1 cellular context compared by ENCODE assay signal in the genomic region with DNA sequence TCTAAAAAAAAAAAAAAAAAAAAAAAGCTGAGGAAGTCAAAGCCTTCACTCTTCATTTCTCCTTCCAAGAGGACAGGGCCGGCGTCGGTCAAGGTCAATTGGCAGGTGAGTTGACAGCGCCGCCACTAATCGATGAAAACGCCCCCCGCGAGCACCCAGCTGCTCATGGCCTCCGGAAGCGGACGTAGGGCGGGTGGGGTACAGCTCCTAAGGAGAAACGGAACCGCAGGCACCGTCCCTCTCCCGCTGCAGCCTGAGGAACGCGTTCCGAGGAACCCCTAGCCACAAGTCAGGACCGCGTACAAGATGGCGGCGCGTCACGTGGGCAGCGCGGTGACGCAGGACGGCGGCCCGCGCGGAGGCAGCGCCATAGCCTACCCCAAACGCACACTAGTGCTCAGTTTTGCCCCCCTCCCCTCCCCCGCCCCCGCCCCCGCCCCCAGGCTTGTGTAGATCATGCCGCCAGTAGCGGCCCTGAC.
TF ChIP-seq lines count a peak whose summit lies in the region.

A gene (plus strand): TSS at position 465 of the 479 bp plus-strand sequence. CDS start 16,045 bp downstream, outside the sequence.

TF ChIP-seq in HepG2, 621 proteins besides CTCF, POLR2A, EP300 and RAD21 (continued from another document and continues in another):
- TF ChIP-seq, protein P1, sequence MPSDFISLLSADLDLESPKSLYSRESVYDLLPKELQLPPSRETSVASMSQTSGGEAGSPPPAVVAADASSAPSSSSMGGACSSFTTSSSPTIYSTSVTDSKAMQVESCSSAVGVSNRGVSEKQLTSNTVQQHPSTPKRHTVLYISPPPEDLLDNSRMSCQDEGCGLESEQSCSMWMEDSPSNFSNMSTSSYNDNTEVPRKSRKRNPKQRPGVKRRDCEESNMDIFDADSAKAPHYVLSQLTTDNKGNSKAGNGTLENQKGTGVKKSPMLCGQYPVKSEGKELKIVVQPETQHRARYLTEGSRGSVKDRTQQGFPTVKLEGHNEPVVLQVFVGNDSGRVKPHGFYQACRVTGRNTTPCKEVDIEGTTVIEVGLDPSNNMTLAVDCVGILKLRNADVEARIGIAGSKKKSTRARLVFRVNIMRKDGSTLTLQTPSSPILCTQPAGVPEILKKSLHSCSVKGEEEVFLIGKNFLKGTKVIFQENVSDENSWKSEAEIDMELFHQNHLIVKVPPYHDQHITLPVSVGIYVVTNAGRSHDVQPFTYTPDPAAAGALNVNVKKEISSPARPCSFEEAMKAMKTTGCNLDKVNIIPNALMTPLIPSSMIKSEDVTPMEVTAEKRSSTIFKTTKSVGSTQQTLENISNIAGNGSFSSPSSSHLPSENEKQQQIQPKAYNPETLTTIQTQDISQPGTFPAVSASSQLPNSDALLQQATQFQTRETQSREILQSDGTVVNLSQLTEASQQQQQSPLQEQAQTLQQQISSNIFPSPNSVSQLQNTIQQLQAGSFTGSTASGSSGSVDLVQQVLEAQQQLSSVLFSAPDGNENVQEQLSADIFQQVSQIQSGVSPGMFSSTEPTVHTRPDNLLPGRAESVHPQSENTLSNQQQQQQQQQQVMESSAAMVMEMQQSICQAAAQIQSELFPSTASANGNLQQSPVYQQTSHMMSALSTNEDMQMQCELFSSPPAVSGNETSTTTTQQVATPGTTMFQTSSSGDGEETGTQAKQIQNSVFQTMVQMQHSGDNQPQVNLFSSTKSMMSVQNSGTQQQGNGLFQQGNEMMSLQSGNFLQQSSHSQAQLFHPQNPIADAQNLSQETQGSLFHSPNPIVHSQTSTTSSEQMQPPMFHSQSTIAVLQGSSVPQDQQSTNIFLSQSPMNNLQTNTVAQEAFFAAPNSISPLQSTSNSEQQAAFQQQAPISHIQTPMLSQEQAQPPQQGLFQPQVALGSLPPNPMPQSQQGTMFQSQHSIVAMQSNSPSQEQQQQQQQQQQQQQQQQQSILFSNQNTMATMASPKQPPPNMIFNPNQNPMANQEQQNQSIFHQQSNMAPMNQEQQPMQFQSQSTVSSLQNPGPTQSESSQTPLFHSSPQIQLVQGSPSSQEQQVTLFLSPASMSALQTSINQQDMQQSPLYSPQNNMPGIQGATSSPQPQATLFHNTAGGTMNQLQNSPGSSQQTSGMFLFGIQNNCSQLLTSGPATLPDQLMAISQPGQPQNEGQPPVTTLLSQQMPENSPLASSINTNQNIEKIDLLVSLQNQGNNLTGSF (CRISPR knock-in tag; IDR thresholded peaks at IDR 0.05): no peak
- TF ChIP-seq, protein P2, sequence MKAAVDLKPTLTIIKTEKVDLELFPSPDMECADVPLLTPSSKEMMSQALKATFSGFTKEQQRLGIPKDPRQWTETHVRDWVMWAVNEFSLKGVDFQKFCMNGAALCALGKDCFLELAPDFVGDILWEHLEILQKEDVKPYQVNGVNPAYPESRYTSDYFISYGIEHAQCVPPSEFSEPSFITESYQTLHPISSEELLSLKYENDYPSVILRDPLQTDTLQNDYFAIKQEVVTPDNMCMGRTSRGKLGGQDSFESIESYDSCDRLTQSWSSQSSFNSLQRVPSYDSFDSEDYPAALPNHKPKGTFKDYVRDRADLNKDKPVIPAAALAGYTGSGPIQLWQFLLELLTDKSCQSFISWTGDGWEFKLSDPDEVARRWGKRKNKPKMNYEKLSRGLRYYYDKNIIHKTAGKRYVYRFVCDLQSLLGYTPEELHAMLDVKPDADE (CRISPR knock-in tag; IDR thresholded peaks at IDR 0.05): no peak
- TF ChIP-seq, protein P3, sequence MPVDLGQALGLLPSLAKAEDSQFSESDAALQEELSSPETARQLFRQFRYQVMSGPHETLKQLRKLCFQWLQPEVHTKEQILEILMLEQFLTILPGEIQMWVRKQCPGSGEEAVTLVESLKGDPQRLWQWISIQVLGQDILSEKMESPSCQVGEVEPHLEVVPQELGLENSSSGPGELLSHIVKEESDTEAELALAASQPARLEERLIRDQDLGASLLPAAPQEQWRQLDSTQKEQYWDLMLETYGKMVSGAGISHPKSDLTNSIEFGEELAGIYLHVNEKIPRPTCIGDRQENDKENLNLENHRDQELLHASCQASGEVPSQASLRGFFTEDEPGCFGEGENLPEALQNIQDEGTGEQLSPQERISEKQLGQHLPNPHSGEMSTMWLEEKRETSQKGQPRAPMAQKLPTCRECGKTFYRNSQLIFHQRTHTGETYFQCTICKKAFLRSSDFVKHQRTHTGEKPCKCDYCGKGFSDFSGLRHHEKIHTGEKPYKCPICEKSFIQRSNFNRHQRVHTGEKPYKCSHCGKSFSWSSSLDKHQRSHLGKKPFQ (CRISPR knock-in tag; IDR thresholded peaks at IDR 0.05; ENCODE audit: insufficient replicate concordance): no peak
- TF ChIP-seq CREM (IDR thresholded peaks at IDR 0.05): peak; percentile 75
- no peak for TF ChIP-seq CREM (CRISPR knock-in tag; IDR thresholded peaks at IDR 0.05)
- TF ChIP-seq, protein P4, sequence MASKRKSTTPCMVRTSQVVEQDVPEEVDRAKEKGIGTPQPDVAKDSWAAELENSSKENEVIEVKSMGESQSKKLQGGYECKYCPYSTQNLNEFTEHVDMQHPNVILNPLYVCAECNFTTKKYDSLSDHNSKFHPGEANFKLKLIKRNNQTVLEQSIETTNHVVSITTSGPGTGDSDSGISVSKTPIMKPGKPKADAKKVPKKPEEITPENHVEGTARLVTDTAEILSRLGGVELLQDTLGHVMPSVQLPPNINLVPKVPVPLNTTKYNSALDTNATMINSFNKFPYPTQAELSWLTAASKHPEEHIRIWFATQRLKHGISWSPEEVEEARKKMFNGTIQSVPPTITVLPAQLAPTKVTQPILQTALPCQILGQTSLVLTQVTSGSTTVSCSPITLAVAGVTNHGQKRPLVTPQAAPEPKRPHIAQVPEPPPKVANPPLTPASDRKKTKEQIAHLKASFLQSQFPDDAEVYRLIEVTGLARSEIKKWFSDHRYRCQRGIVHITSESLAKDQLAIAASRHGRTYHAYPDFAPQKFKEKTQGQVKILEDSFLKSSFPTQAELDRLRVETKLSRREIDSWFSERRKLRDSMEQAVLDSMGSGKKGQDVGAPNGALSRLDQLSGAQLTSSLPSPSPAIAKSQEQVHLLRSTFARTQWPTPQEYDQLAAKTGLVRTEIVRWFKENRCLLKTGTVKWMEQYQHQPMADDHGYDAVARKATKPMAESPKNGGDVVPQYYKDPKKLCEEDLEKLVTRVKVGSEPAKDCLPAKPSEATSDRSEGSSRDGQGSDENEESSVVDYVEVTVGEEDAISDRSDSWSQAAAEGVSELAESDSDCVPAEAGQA (IDR thresholded peaks at IDR 0.05; ENCODE audit: low read depth): peak; percentile 98
- TF ChIP-seq, protein P4 (CRISPR knock-in tag; IDR thresholded peaks at IDR 0.05; ENCODE audit: borderline replicate concordance): no peak
- TF ChIP-seq SETDB1 (CRISPR knock-in tag; IDR thresholded peaks at IDR 0.05; ENCODE audit: borderline replicate concordance): no peak
- no peak for TF ChIP-seq SOX6 (IDR thresholded peaks at IDR 0.05)
- TF ChIP-seq SOX6 (CRISPR knock-in tag; IDR thresholded peaks at IDR 0.05): peak; percentile 54; the same call in 1 of the 2 replicates
- no peak for TF ChIP-seq NFKB2 (CRISPR knock-in tag; IDR thresholded peaks at IDR 0.05; ENCODE audit: borderline replicate concordance)
- TF ChIP-seq, protein P5, sequence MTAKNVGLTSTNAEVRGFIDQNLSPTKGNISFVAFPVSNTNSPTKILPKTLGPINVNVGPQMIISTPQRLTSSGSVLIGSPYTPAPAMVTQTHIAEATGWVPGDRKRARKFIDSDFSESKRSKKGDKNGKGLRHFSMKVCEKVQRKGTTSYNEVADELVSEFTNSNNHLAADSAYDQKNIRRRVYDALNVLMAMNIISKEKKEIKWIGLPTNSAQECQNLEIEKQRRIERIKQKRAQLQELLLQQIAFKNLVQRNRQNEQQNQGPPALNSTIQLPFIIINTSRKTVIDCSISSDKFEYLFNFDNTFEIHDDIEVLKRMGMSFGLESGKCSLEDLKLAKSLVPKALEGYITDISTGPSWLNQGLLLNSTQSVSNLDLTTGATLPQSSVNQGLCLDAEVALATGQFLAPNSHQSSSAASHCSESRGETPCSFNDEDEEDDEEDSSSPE (CRISPR knock-in tag; IDR thresholded peaks at IDR 0.05): 0 out of 2 replicates have a peak, but pooled peaks have one; percentile 43
- TF ChIP-seq MYC (CRISPR knock-in tag; IDR thresholded peaks at IDR 0.05; ENCODE audit: borderline replicate concordance): peak; percentile 91
- TF ChIP-seq, protein P6, sequence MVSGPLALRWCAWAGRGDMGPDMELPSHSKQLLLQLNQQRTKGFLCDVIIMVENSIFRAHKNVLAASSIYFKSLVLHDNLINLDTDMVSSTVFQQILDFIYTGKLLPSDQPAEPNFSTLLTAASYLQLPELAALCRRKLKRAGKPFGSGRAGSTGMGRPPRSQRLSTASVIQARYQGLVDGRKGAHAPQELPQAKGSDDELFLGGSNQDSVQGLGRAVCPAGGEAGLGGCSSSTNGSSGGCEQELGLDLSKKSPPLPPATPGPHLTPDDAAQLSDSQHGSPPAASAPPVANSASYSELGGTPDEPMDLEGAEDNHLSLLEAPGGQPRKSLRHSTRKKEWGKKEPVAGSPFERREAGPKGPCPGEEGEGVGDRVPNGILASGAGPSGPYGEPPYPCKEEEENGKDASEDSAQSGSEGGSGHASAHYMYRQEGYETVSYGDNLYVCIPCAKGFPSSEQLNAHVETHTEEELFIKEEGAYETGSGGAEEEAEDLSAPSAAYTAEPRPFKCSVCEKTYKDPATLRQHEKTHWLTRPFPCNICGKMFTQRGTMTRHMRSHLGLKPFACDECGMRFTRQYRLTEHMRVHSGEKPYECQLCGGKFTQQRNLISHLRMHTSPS (CRISPR knock-in tag; IDR thresholded peaks at IDR 0.05; ENCODE audit: low read depth): peak; percentile 35; the same call in 1 of the 2 replicates
- TF ChIP-seq ARNT2 (CRISPR knock-in tag; IDR thresholded peaks at IDR 0.05; ENCODE audit: low read depth): peak; percentile 40
- TF ChIP-seq EZH2 (conservative IDR thresholded peaks at IDR 0.05; ENCODE audit: low read depth, low read length): no peak
- 0 out of 2 replicates have a peak, but pooled peaks have one; percentile 42 for TF ChIP-seq POLR2AphosphoS2 (IDR thresholded peaks at IDR 0.05; ENCODE audit: low read depth, low read length)
- peak; percentile 75 for TF ChIP-seq TEAD3 (CRISPR knock-in tag; optimal IDR thresholded peaks at IDR 0.05; ENCODE audit: borderline replicate concordance)
- TF ChIP-seq ZNF607 (CRISPR knock-in tag; IDR thresholded peaks at IDR 0.05; ENCODE audit: borderline replicate concordance): peak; percentile 79; the same call in 1 of the 2 replicates
- TF ChIP-seq ZNF652 (CRISPR knock-in tag; IDR thresholded peaks at IDR 0.05; ENCODE audit: borderline replicate concordance, low read depth): no peak; the same call in 1 of the 2 replicates
- TF ChIP-seq, protein P7, sequence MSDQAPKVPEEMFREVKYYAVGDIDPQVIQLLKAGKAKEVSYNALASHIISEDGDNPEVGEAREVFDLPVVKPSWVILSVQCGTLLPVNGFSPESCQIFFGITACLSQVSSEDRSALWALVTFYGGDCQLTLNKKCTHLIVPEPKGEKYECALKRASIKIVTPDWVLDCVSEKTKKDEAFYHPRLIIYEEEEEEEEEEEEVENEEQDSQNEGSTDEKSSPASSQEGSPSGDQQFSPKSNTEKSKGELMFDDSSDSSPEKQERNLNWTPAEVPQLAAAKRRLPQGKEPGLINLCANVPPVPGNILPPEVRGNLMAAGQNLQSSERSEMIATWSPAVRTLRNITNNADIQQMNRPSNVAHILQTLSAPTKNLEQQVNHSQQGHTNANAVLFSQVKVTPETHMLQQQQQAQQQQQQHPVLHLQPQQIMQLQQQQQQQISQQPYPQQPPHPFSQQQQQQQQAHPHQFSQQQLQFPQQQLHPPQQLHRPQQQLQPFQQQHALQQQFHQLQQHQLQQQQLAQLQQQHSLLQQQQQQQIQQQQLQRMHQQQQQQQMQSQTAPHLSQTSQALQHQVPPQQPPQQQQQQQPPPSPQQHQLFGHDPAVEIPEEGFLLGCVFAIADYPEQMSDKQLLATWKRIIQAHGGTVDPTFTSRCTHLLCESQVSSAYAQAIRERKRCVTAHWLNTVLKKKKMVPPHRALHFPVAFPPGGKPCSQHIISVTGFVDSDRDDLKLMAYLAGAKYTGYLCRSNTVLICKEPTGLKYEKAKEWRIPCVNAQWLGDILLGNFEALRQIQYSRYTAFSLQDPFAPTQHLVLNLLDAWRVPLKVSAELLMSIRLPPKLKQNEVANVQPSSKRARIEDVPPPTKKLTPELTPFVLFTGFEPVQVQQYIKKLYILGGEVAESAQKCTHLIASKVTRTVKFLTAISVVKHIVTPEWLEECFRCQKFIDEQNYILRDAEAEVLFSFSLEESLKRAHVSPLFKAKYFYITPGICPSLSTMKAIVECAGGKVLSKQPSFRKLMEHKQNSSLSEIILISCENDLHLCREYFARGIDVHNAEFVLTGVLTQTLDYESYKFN (CRISPR knock-in tag; conservative IDR thresholded peaks at IDR 0.05): 0 out of 2 replicates have a peak, but pooled peaks have one; percentile 18
- no peak for TF ChIP-seq SNRNP70 (IDR thresholded peaks at IDR 0.05; ENCODE audit: low read depth, low read length)
- peak; percentile 85; the same call in 1 of the 2 replicates for TF ChIP-seq SPEN (CRISPR knock-in tag; IDR thresholded peaks at IDR 0.05; ENCODE audit: low read depth)
- TF ChIP-seq, protein P8, sequence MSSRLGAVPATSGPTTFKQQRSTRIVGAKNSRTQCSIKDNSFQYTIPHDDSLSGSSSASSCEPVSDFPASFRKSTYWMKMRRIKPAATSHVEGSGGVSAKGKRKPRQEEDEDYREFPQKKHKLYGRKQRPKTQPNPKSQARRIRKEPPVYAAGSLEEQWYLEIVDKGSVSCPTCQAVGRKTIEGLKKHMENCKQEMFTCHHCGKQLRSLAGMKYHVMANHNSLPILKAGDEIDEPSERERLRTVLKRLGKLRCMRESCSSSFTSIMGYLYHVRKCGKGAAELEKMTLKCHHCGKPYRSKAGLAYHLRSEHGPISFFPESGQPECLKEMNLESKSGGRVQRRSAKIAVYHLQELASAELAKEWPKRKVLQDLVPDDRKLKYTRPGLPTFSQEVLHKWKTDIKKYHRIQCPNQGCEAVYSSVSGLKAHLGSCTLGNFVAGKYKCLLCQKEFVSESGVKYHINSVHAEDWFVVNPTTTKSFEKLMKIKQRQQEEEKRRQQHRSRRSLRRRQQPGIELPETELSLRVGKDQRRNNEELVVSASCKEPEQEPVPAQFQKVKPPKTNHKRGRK (CRISPR knock-in tag; IDR thresholded peaks at IDR 0.05): no peak
- no peak for TF ChIP-seq HOXA7 (CRISPR knock-in tag; IDR thresholded peaks at IDR 0.05)
- TF ChIP-seq ZNF329 (CRISPR knock-in tag; IDR thresholded peaks at IDR 0.05; ENCODE audit: low read depth): no peak; the same call in 1 of the 2 replicates
- TF ChIP-seq NFYB (CRISPR knock-in tag; IDR thresholded peaks at IDR 0.05): peak; percentile 17; the same call in 1 of the 2 replicates
- TF ChIP-seq GABPB1 (CRISPR knock-in tag; IDR thresholded peaks at IDR 0.05): peak; percentile 82
- no peak for TF ChIP-seq ZNF12 (CRISPR knock-in tag; IDR thresholded peaks at IDR 0.05)
- peak; percentile 59; the same call in 1 of the 2 replicates for TF ChIP-seq RXRB (CRISPR knock-in tag; IDR thresholded peaks at IDR 0.05; ENCODE audit: borderline replicate concordance)
